In the genomic region with DNA sequence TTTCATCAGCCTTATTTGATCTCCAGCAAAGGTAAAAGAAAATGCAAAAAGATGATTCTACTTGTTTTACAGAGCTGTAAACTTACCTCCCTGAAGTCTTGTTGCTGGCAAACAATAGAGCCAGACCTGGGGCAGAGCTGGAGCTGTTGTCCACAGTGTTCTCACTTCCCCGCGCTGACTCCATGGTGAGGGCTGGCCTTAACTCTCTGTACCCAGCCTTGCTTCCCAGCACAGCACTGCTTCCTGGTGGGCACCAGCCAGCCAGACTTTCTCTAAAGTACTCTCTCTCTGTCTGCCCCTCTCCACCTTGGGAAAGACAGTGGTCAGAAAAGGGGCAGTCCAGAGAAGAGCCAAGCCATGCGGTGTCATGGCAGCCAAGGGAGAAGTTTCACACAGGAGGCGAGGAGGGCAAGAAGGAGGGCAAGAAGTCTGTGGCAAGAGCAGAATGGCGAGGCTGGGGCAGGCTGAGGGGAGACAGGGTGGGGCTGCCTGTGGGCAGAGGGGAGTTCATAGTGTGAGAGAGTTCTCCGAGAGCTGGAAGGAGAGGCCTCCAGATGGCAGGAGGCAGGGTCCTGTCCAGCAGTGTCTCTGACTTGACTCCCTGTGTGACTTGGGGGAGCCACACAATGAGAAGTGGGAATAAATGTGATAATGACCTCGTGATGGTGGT, we compare ENCODE assay signal across 18 cellular contexts. TPM values are rescaled to one million over a fixed set of nuclear protein-coding genes. Genes with fewer than 3 reads are reported as not detected.
DNase-seq lines count a peak whose midpoint lies in the region; ATAC-seq, FAIRE-seq and TF ChIP-seq lines count a peak whose summit lies in the region.
"Had no signal": no experiment of that assay in that cellular context is flagged by ENCODE, and none has a peak within 500 bp of the region (broad histone marks: within the 10 kb centered on the region; RNA-seq: fewer than 3 reads in every experiment).

No MANE protein-coding gene starts in this region.

- peaks cover 67% of the 10 kb centered on the region for H3K4me1 ChIP-seq in GM12878 (ENCODE audit: control insufficient read depth, insufficient read depth, low read length)
- H3K4me1 ChIP-seq: psoas muscle had no signal

- no peaks in the 10 kb centered on the region for H3K9me3 Mint-ChIP-seq in activated CD4-positive, alpha-beta T cell treated with anti-CD3 and anti-CD28 coated beads, Interleukin-2, amount 10 ng/mL, durations not matched to agents 24 days and 14 days

- TF ChIP-seq EP300 in GM12878 (IDR thresholded peaks at IDR 0.05; ENCODE audit: borderline replicate concordance in 1 of 2, control insufficient read depth in 1 of 2, low read depth in 2 of 2, low read length in 2 of 2) = no peak

- no peaks in the 10 kb centered on the region for H3K27me3 ChIP-seq in GM12878 (replicated peaks in 1 of 2; ENCODE audit: control insufficient read depth in 2 of 2, insufficient read depth in 2 of 2, low read length in 1 of 2)
- H3K27me3 ChIP-seq: dorsolateral prefrontal cortex, testis had no signal

- no peak overlapping the region for H2AFZ ChIP-seq in GM12878 (ENCODE audit: control insufficient read depth, low read depth, low read length)

- WGBS in GM12878 (ENCODE audit: insufficient coverage, insufficient replicate concordance, low lambda C conversion rate, missing lambda C conversion rate) = 98% methylated on average over 7 of the region's 7 CpGs

- RAD21 ChIA-PET in GM12878 (lab: Charles Lee; ENCODE audit: unreplicated experiment) = interaction anchor here (1.2 to 5.5 kb wide), 4 partner anchors 10 to 91 kb away, joined by 4 to 44 read pairs (median 18); partner anchors contain the start of gene EVL

- SMC1A ChIA-PET in GM12878 (lab: Charles Lee; ENCODE audit: uncharacterized antibody, unreplicated experiment) = interaction anchor here (0.9 to 8.7 kb wide), 10 partner anchors 9 to 50 kb away, joined by 3 to 96 read pairs (median 4); partner anchors contain the start of gene EVL

- 0 out of 2 replicates have a peak, but pooled peaks cover 4% of the 10 kb centered on the region for H4K20me1 ChIP-seq in GM12878 (ENCODE audit: control insufficient read depth, insufficient read depth)

- POLR2A ChIA-PET in GM12878 (lab: Charles Lee) = interaction anchor here (0.5 to 7.0 kb wide), 4 partner anchors 11 to 122 kb away, joined by 3 to 51 read pairs (median 5); partner anchors contain the start of gene EVL

- peaks cover 3 to 7% of the 10 kb centered on the region in 2 experiments; a peak in 3 of 4 replicates for H3K36me3 ChIP-seq in GM12878 (ENCODE audit: control insufficient read depth in 2 of 2, insufficient read depth in 2 of 2, low read length in 1 of 2)

- H3K9ac ChIP-seq in GM12878 (ENCODE audit: control insufficient read depth, insufficient read depth, low read length) = peak overlapping the region; percentile 12
- H3K9ac ChIP-seq: SK-N-SH had no signal

- H3K9me3 ChIP-seq in GM12878 (replicated peaks; ENCODE audit: control insufficient read depth, insufficient read depth, low read length) = no peaks in the 10 kb centered on the region
- H3K9me3 ChIP-seq: psoas muscle, SK-N-SH, testis had no signal

- FAIRE-seq in GM12878 (lab: Jason Lieb, UNC) = no peak
- FAIRE-seq: A204.1 had no signal

- no peak for ATAC-seq in GM12878
- ATAC-seq in GM18870 (IDR thresholded peaks at IDR 0.05; ENCODE audit: unreplicated experiment) = no peak
- ATAC-seq: psoas muscle had no signal

- TF ChIP-seq CTCF in GM12878 (IDR thresholded peaks at IDR 0.05 in 2 of 3, conservative IDR thresholded peaks at IDR 0.05 in 1 of 3; ENCODE audit: control insufficient read depth in 2 of 3, extremely low read depth in 1 of 3, insufficient read depth in 1 of 3, low read depth in 3 of 3, low read length in 3 of 3) = no peak

- in situ Hi-C loops in GM12878 (cut with MboI) = no loop called here

- TF ChIP-seq POLR2A in GM12878 (IDR thresholded peaks at IDR 0.05; ENCODE audit: low read depth, low read length) = no peak; the same call in 1 of the 2 replicates

- no TSS peak for BruUV-seq in GM12878 (replicated peaks; lab: Mats Ljungman, UMichigan)

- TF ChIP-seq RAD21 in GM12878 (IDR thresholded peaks at IDR 0.05; ENCODE audit: insufficient read depth, low read depth, low read length) = no peak

- H3K4me3 ChIP-seq in GM12878 (no peak overlapping the region), skin epidermis (no peak overlapping the region)
- H3K4me3 ChIP-seq: dorsolateral prefrontal cortex, psoas muscle, testis had no signal

- H3K36me3 Mint-ChIP-seq in activated CD4-positive, alpha-beta T cell treated with anti-CD3 and anti-CD28 coated beads, Interleukin-2, amount 10 ng/mL, durations not matched to agents 24 days and 14 days (ENCODE audit: low read depth) = peaks cover 59% of the 10 kb centered on the region

- DNase-seq in activated CD4-positive, alpha-beta T cell treated with anti-CD3 and anti-CD28 coated beads, Interleukin-2, amount 10 ng/mL, durations not matched to agents 24 days and 14 days = no peak
- DNase-seq in activated CD4-positive, alpha-beta T cell treated with anti-CD3 and anti-CD28 coated beads for 4 hours = no peak
- DNase-seq in MV-4-11 (lab: John Stamatoyannopoulos, UW) = peak; percentile 48
- no peak for DNase-seq in GM12878 (ENCODE audit: low read depth, low spot score)
- DNase-seq in mesenteric fat pad (ENCODE audit: low spot score) = no peak
- no peak for DNase-seq in cerebellar cortex (ENCODE audit: low spot score)
- DNase-seq: COR-L47, dorsolateral prefrontal cortex, GDM1, hypothalamus, NCI-H187, NCI-H524, psoas muscle, SK-N-SH, testis had no signal

- peaks cover 87% of the 10 kb centered on the region for H3K4me1 Mint-ChIP-seq in activated CD4-positive, alpha-beta T cell treated with anti-CD3 and anti-CD28 coated beads, Interleukin-2, amount 10 ng/mL, durations not matched to agents 24 days and 14 days

- H3K4me2 ChIP-seq in GM12878 (ENCODE audit: control insufficient read depth, insufficient read depth) = peak overlapping the region; percentile 21; the same call in 1 of the 2 replicates
- H3K4me2 ChIP-seq: SK-N-SH had no signal

- H3K27ac ChIP-seq in GM12878 (ENCODE audit: control insufficient read depth, insufficient read depth) (peak overlapping the region; percentile 38; the same call in 1 of the 2 replicates), skin epidermis (peak overlapping the region in 16 of 21 experiments; percentile 21 to 94 (median 57))
- H3K27ac ChIP-seq: psoas muscle, testis had no signal

- CTCF ChIA-PET in GM12878 (lab: Yijun Ruan, JAX) = interaction anchor here (0.8 to 12.8 kb wide), 9 partner anchors 8 to 118 kb away, joined by 3 to 156 read pairs (median 4); no protein-coding TSS in a partner anchor

- intact Hi-C loops in activated CD4-positive, alpha-beta T cell treated with anti-CD3 and anti-CD28 coated beads, Interleukin-2, amount 10 ng/mL, durations not matched to agents 24 days and 14 days (cut with micrococcal nuclease) = no loop called here
- intact Hi-C loops in GM12878 (cut with micrococcal nuclease; ENCODE audit: unreplicated experiment) = no loop called here

- H3K79me2 ChIP-seq in GM12878 (ENCODE audit: control insufficient read depth, insufficient read depth, low read length) = peaks cover 83% of the 10 kb centered on the region

- H3K27me3 Mint-ChIP-seq in activated CD4-positive, alpha-beta T cell treated with anti-CD3 and anti-CD28 coated beads, Interleukin-2, amount 10 ng/mL, durations not matched to agents 24 days and 14 days = no peaks in the 10 kb centered on the region

- peak overlapping the region; percentile 91 for H3K27ac Mint-ChIP-seq in activated CD4-positive, alpha-beta T cell treated with anti-CD3 and anti-CD28 coated beads, Interleukin-2, amount 10 ng/mL, durations not matched to agents 24 days and 14 days

- peak overlapping the region; percentile 79 for H3K4me3 Mint-ChIP-seq in activated CD4-positive, alpha-beta T cell treated with anti-CD3 and anti-CD28 coated beads, Interleukin-2, amount 10 ng/mL, durations not matched to agents 24 days and 14 days

RNA-seq across cellular contexts. Expression of gene EVL, which starts 9.3 kb away (rescaled TPM):
- total RNA-seq in activated CD4-positive, alpha-beta T cell treated with anti-CD3 and anti-CD28 coated beads, Interleukin-2, amount 10 ng/mL, durations not matched to agents 24 days and 14 days = 268 and 285 TPM in 2 replicates
- 1,242 and 1,365 TPM in 2 replicates for total RNA-seq in GM12878 (2013; cell fraction: nucleolus; rRNA removed)
- total RNA-seq in GM12878 (2014; rRNA removed) (92.2 and 98.6 TPM in 2 replicates), GM12878 (2014; rRNA removed; fragmentation: Illumina TruSeq; extraction: Trizol) (87.4 and 87.6 TPM in 2 replicates), GM12878 (2021) (104 and 112 TPM in 2 replicates), mesenteric fat pad (60.5 TPM)
- 102 TPM for polyA plus RNA-seq in GM12878 (2011; ENCODE audit: low read depth)
- polyA plus RNA-seq in GM12878 (2011; rRNA removed) (226 and 341 TPM in 2 replicates), GM12878 (2014; fragmentation: Illumina TruSeq; extraction: Trizol) (115 and 128 TPM in 2 replicates), GM12878 (2014; fragmentation: Nextera tagmentation; extraction: Ambion mirVana) (10 to 100 TPM; 11.9 to 13.6 TPM), GM12878 (2014; rRNA removed) (118 and 128 TPM in 2 replicates), GM12878 (2016; fragmentation: Nextera tagmentation; extraction: Ambion mirVana) (10 to 100 TPM; 33.5 to 35.4 TPM)
- 282 and 297 TPM in 2 replicates for polyA plus RNA-seq in GM12878 (2011; cell fraction: cytosol; rRNA removed)
- polyA plus RNA-seq in GM12878 (2011; cell fraction: nucleus; rRNA removed) = 1,111 and 1,225 TPM in 2 replicates
- polyA plus RNA-seq in GM12878 (2012) = 138 and 162 TPM in 2 replicates
- polyA minus RNA-seq in GM12878 (2011; rRNA and poly(A)+ RNA removed) = 273 and 309 TPM in 2 replicates
- 71.8 and 79.0 TPM in 2 replicates for polyA minus RNA-seq in GM12878 (2011; cell fraction: cytosol; rRNA and poly(A)+ RNA removed)
- 230 and 324 TPM in 2 replicates for polyA minus RNA-seq in GM12878 (2011; cell fraction: nucleus; rRNA and poly(A)+ RNA removed)
